ENCODE assay signal across 1 cellular context in the genomic region with DNA sequence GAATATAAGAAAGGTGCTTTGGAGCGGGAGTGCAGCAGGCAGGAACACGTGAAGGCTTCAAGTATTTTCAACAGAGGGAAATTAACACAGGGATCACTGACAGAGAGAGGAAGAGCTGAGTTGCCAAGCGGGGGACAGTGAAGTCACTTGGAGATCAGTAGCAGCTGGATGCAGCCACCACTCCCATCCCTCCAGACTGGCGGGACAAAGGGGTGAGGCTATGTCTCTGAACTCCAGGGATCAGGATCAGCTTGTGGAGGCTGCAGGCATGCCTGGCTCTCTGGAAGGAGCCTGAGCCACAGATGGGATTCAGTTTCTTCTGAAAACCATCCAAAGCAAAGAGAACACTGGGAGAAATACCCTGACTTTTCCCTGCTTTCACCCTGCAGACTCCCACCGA.
TF ChIP-seq lines count a peak whose summit lies in the region.

No MANE protein-coding gene starts in this region.

TF ChIP-seq in GM23338, 12 proteins besides CTCF, POLR2A, EP300 and RAD21:
- TF ChIP-seq REST (IDR thresholded peaks at IDR 0.05; ENCODE audit: unreplicated experiment) (no peak), JUNB (IDR thresholded peaks at IDR 0.05; ENCODE audit: unreplicated experiment) (no peak), POLR2AphosphoS5 (IDR thresholded peaks at IDR 0.05; ENCODE audit: low read depth) (no peak), CREB1 (CRISPR knock-in tag; IDR thresholded peaks at IDR 0.05; ENCODE audit: low read depth) (no peak), NANOG (IDR thresholded peaks at IDR 0.05; ENCODE audit: borderline replicate concordance) (no peak), ZNF114 (CRISPR knock-in tag; IDR thresholded peaks at IDR 0.05) (no peak), EZH2 (IDR thresholded peaks at IDR 0.05; ENCODE audit: low read depth, unreplicated experiment) (no peak), EZH2phosphoT487 (IDR thresholded peaks at IDR 0.05; ENCODE audit: unreplicated experiment) (no peak)
